Comparison of ENCODE assay signal across 9 cellular contexts in genomic region chr3:71784914-71785593, GRCh38. TPM values are rescaled to one million over a fixed set of nuclear protein-coding genes. Genes with fewer than 3 reads are reported as not detected.
DNase-seq lines count a peak whose midpoint lies in the region; ATAC-seq and TF ChIP-seq lines count a peak whose summit lies in the region.
"Had no signal": no experiment of that assay in that cellular context is flagged by ENCODE, and none has a peak within 500 bp of the region (broad histone marks: within the 10 kb centered on the region; RNA-seq: fewer than 3 reads in every experiment).

Gene PROK2, minus strand, starts transcription at chr3:71785148. Its CDS starts 96 bp downstream, at chr3:71785052.

- H3K4me3 ChIP-seq in heart right ventricle (peak within 1 kb of the TSS in 9 of 10 donors; percentile 21 to 63 (median 27)), iPS-18c (ENCODE audit: insufficient read depth, low read depth, low read length) (peak within 1 kb of the TSS; percentile 40), uterus (peak within 1 kb of the TSS in 1 of 2 donors; percentile 24)

- H3K36me3 ChIP-seq in heart right ventricle = no peaks in the 10 kb centered on the region
- H3K36me3 ChIP-seq in uterus = no peaks in the 10 kb centered on the region

- peak within 1 kb of the TSS in 2 of 10 donors; percentile 43 to 83 for H3K27ac ChIP-seq in heart right ventricle
- H3K27ac ChIP-seq in uterus = no peak within 1 kb of the TSS

- TF ChIP-seq CTCF in heart right ventricle (IDR thresholded peaks at IDR 0.05) (no peak), uterus (IDR thresholded peaks at IDR 0.05) (no peak)

- DNase-seq in heart right ventricle (peak in 1 of 2 donors; percentile 14), left ventricle myocardium superior (no peak), uterus (no peak), posterior vena cava (ENCODE audit: low spot score) (no peak), SHP77 treated with DMSO at 0.1 percent for 48 hours (lab: John Stamatoyannopoulos, UW) (no peak)
- DNase-seq in activated T-helper 1 cell treated with anti-CD3 and anti-CD28 coated beads, Interleukin-12 subunit alpha, Interleukin-12 subunit beta, Interleukin-2, Interleukin-4 antibody, amounts not matched to agents 30 ng/mL and 10 ng/mL and 1 ng/mL, durations not matched to agents 14 hours and 24 hours and 36 hours (ENCODE audit: low spot score) = no peak
- peak; percentile 19 to 29 for DNase-seq in stimulated activated CD4-positive, alpha-beta T cell treated with anti-CD3 and anti-CD28 coated beads, Interleukin-4, amount 100 ng/mL, for 48 hours (ENCODE audit: low read depth in 2 of 2)

- H3K9me3 ChIP-seq in heart right ventricle (no peaks in the 10 kb centered on the region), iPS-18c (ENCODE audit: control insufficient read depth, insufficient read depth, low read length) (no peaks in the 10 kb centered on the region), uterus (no peaks in the 10 kb centered on the region)

- H3K4me1 ChIP-seq in heart right ventricle (peaks cover 0 to 22% (median 7%) of the 10 kb centered on the region in 9 donors), uterus (peaks cover 0 to 8% of the 10 kb centered on the region in 2 donors)

- 1% methylated on average over 70 to 94 of the region's 94 CpGs for WGBS in heart right ventricle, 2 donors

- no peaks in the 10 kb centered on the region for H3K9me3 Mint-ChIP-seq in activated T-helper 1 cell treated with anti-CD3 and anti-CD28 coated beads, Interleukin-12 subunit alpha, Interleukin-12 subunit beta, Interleukin-2, Interleukin-4 antibody, amounts not matched to agents 30 ng/mL and 10 ng/mL and 1 ng/mL, durations not matched to agents 14 hours and 24 hours and 36 hours

- H3K36me3 Mint-ChIP-seq in activated T-helper 1 cell treated with anti-CD3 and anti-CD28 coated beads, Interleukin-12 subunit alpha, Interleukin-12 subunit beta, Interleukin-2, Interleukin-4 antibody, amounts not matched to agents 30 ng/mL and 10 ng/mL and 1 ng/mL, durations not matched to agents 14 hours and 24 hours and 36 hours (ENCODE audit: low read depth) = no peaks in the 10 kb centered on the region

- peaks cover 63% of the 10 kb centered on the region for H3K27me3 Mint-ChIP-seq in activated T-helper 1 cell treated with anti-CD3 and anti-CD28 coated beads, Interleukin-12 subunit alpha, Interleukin-12 subunit beta, Interleukin-2, Interleukin-4 antibody, amounts not matched to agents 30 ng/mL and 10 ng/mL and 1 ng/mL, durations not matched to agents 14 hours and 24 hours and 36 hours (ENCODE audit: insufficient read depth)

- H3K27me3 ChIP-seq in heart right ventricle (peaks cover 4 to 84% (median 77%) of the 10 kb centered on the region in 7 donors), uterus (peaks cover 21 to 52% of the 10 kb centered on the region in 2 donors)

- ATAC-seq in heart right ventricle = peak in 3 of 8 donors; percentile 17 to 53 (median 44)
- no peak for ATAC-seq in left ventricle myocardium superior

- H3K4me1 Mint-ChIP-seq in activated T-helper 1 cell treated with anti-CD3 and anti-CD28 coated beads, Interleukin-12 subunit alpha, Interleukin-12 subunit beta, Interleukin-2, Interleukin-4 antibody, amounts not matched to agents 30 ng/mL and 10 ng/mL and 1 ng/mL, durations not matched to agents 14 hours and 24 hours and 36 hours (ENCODE audit: low read depth) = peaks cover 14% of the 10 kb centered on the region

- intact Hi-C loops in heart right ventricle (cut with DNase I) (no loop called here), left ventricle myocardium superior (cut with micrococcal nuclease) (no loop called here), uterus (cut with DNase I; ENCODE audit: low total_unique reads) (no loop called here), posterior vena cava (cut with DNase I) (no loop called here)
- intact Hi-C loops in activated T-helper 1 cell treated with anti-CD3 and anti-CD28 coated beads, Interleukin-12 subunit alpha, Interleukin-12 subunit beta, Interleukin-2, Interleukin-4 antibody, amounts not matched to agents 30 ng/mL and 10 ng/mL and 1 ng/mL, durations not matched to agents 14 hours and 24 hours and 36 hours (cut with micrococcal nuclease) = loop anchor here (2.0 kb wide), 1 partner anchor 30 kb away; no protein-coding TSS in a partner anchor

- no peak for TF ChIP-seq POLR2A in uterus (IDR thresholded peaks at IDR 0.05)

- H3K27ac Mint-ChIP-seq in activated T-helper 1 cell treated with anti-CD3 and anti-CD28 coated beads, Interleukin-12 subunit alpha, Interleukin-12 subunit beta, Interleukin-2, Interleukin-4 antibody, amounts not matched to agents 30 ng/mL and 10 ng/mL and 1 ng/mL, durations not matched to agents 14 hours and 24 hours and 36 hours = peak within 1 kb of the TSS; percentile 67

- peak within 1 kb of the TSS; percentile 79 for H3K4me3 Mint-ChIP-seq in activated T-helper 1 cell treated with anti-CD3 and anti-CD28 coated beads, Interleukin-12 subunit alpha, Interleukin-12 subunit beta, Interleukin-2, Interleukin-4 antibody, amounts not matched to agents 30 ng/mL and 10 ng/mL and 1 ng/mL, durations not matched to agents 14 hours and 24 hours and 36 hours

RNA-seq across cellular contexts. Expression of gene PROK2, which starts in this region (rescaled TPM):
- total RNA-seq in heart right ventricle = under 1 TPM in 6 of 10 donors, not detected in 4; 0.25 to 0.67 (median 0.51) TPM
- polyA plus RNA-seq in heart right ventricle = under 1 TPM; 0.09 to 0.15 TPM
- 0.22 TPM for total RNA-seq in left ventricle myocardium superior
- not detected in 2 replicates for total RNA-seq in activated T-helper 1 cell treated with anti-CD3 and anti-CD28 coated beads, Interleukin-12 subunit alpha, Interleukin-12 subunit beta, Interleukin-2, Interleukin-4 antibody, amounts not matched to agents 30 ng/mL and 10 ng/mL and 1 ng/mL, durations not matched to agents 14 hours and 24 hours and 36 hours
- not detected for total RNA-seq in uterus
- 1 to 10 TPM in 1 of 2 donors, under 1 TPM in 1; 0.67 to 2.0 TPM for total RNA-seq in posterior vena cava
- total RNA-seq: renal cortical epithelial cell had no signal

Comparison
In these comparisons a context has a peak if more than half of its experiments do, and no peak if none do; other contexts are left out.
1. DNase-seq: peak in stimulated activated CD4-positive, alpha-beta T cell treated with anti-CD3 and anti-CD28 coated beads, Interleukin-4, amount 100 ng/mL, for 48 hours (2 of 2); none in left ventricle myocardium superior (single experiment), activated T-helper 1 cell treated with anti-CD3 and anti-CD28 coated beads, Interleukin-12 subunit alpha, Interleukin-12 subunit beta, Interleukin-2, Interleukin-4 antibody, amounts not matched to agents 30 ng/mL and 10 ng/mL and 1 ng/mL, durations not matched to agents 14 hours and 24 hours and 36 hours (single experiment), uterus (0 of 2), posterior vena cava (single experiment) and SHP77 treated with DMSO at 0.1 percent for 48 hours (single experiment).